Comparison of ENCODE assay signal across 22 cellular contexts in the genomic region with DNA sequence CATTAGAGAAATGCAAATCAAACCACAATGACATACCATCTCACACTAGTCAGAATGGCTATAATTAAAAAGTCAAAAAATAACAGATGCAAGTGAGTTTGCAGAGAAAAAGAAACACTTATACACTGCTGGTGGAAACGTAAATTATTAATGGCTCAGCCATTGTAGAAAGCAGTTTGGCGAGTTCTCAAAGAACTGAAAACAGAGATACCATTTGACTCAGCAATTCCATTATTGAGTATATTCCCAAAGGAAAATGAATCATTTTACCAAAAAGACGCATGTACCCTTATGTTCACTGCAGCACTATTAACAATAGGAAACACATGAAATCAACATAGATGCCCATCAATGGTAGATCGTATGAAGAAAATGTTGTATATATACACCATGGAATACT.
"Had no signal": no experiment of that assay in that cellular context is flagged by ENCODE, and none has a peak within 500 bp of the region (broad histone marks: within the 10 kb centered on the region; RNA-seq: fewer than 3 reads in every experiment).

No MANE protein-coding gene starts in this region.

- H3K27ac ChIP-seq: parathyroid adenoma, right lobe of liver, testis, uterus had no signal

- H3K9ac ChIP-seq: parathyroid adenoma had no signal

- H2AFZ ChIP-seq: parathyroid adenoma had no signal

- H3K4me3 ChIP-seq: right lobe of liver, smooth muscle cell, testis, uterus had no signal

- H3K27me3 ChIP-seq: right lobe of liver, testis, uterus had no signal

- ATAC-seq: right lobe of liver; stimulated activated memory B cell treated with anti-CD40 and anti-IgM and Interleukin-4, amounts not matched to agents 10 μg/mL and 1 μg/mL and 100 μg/mL, for 72 hours had no signal

- H3K9me3 ChIP-seq: right lobe of liver, testis, uterus had no signal

- H3K4me1 ChIP-seq: parathyroid adenoma, right lobe of liver, testis, uterus had no signal

- H3K36me3 ChIP-seq: right lobe of liver, uterus had no signal

- DNase-seq: activated CD4-positive, alpha-beta memory T cell treated with anti-CD3 and anti-CD28 coated beads for 36 hours; activated CD4-positive, alpha-beta T cell treated with anti-CD3 and anti-CD28 coated beads for 48 hours; activated naive CD4-positive, alpha-beta T cell treated with Interleukin-2 at 50 U/mL for 16 hours; activated naive CD8-positive, alpha-beta T cell treated with anti-CD3 and anti-CD28 coated beads for 36 hours; activated T-cell treated with anti-CD3 and anti-CD28 coated beads, Interleukin-2, amount 50 U/mL, for 48 hours; central memory CD4-positive, alpha-beta T cell; dermis blood vessel endothelial cell; effector CD8-positive, alpha-beta T cell; hippocampal formation; nephron progenitor cell; nucleus accumbens; right lobe of liver; stimulated activated CD4-positive, alpha-beta T cell treated with anti-CD3 and anti-CD28 coated beads, Interleukin-15, amount 100 ng/mL, for 24 hours; T1000; testis; trophoblast cell; uterus had no signal

- FAIRE-seq: astrocyte, frontal cortex had no signal

- H3K4me2 ChIP-seq: smooth muscle cell had no signal
